11 cellular contexts compared by ENCODE assay signal in genomic region chr7:44102846-44103565, GRCh38. TPM values are rescaled to one million over a fixed set of nuclear protein-coding genes. Genes with fewer than 3 reads are reported as not detected.
DNase-seq lines count a peak whose midpoint lies in the region; ATAC-seq, FAIRE-seq and TF ChIP-seq lines count a peak whose summit lies in the region.
"Had no signal": no experiment of that assay in that cellular context is flagged by ENCODE, and none has a peak within 500 bp of the region (broad histone marks: within the 10 kb centered on the region; RNA-seq: fewer than 3 reads in every experiment).

No MANE protein-coding gene starts in this region.

- peak overlapping the region; percentile 69 for H3K4me3 Mint-ChIP-seq in WTC11
- H3K4me3 Mint-ChIP-seq in stimulated activated effector memory CD8-positive, alpha-beta T cell treated with anti-CD3 and anti-CD28 coated beads, Interleukin-12 subunit alpha, Interleukin-12 subunit beta, amount 100 ng/mL, for 72 hours, result peak overlapping the region; percentile 55

- ATAC-seq in WTC11 (no peak), gastroesophageal sphincter (no peak), HG03139 (IDR thresholded peaks at IDR 0.05; ENCODE audit: unreplicated experiment) (no peak)
- ATAC-seq in stimulated activated effector memory CD8-positive, alpha-beta T cell treated with anti-CD3 and anti-CD28 coated beads, Interleukin-12 subunit alpha, Interleukin-12 subunit beta, amount 100 ng/mL, for 72 hours, result no peak

- no peaks in the 10 kb centered on the region for H3K27me3 ChIP-seq in gastroesophageal sphincter
- peaks cover 0 to 4% of the 10 kb centered on the region in 2 donors for H3K27me3 ChIP-seq in small intestine (ENCODE audit: control insufficient read depth in 2 of 2, insufficient read depth in 2 of 2, low read length in 2 of 2)

- no peak for TF ChIP-seq CTCF in HEK293 (tag by site-specific recombination; IDR thresholded peaks at IDR 0.05)
- TF ChIP-seq CTCF in WTC11 (IDR thresholded peaks at IDR 0.05), result no peak
- TF ChIP-seq CTCF in gastroesophageal sphincter (IDR thresholded peaks at IDR 0.05), result no peak

- H3K27me3 Mint-ChIP-seq in WTC11 (ENCODE audit: low read depth), result peaks cover 27% of the 10 kb centered on the region

- WGBS in gastroesophageal sphincter (ENCODE audit: low coverage in 1 of 2), 2 donors, result no CpG with 5 or more reads among the region's 8 CpGs
- 49 to 77% (median 56%) methylated on average over 8 of the region's 8 CpGs for WGBS in small intestine, 3 donors

- no peak overlapping the region for H3K4me3 ChIP-seq in HEK293 (ENCODE audit: low read depth, low read length)
- H3K4me3 ChIP-seq in gastroesophageal sphincter, result no peak overlapping the region
- no peak overlapping the region for H3K4me3 ChIP-seq in small intestine (ENCODE audit: low read depth in 1 of 2, low read length in 2 of 2)

- no peaks in the 10 kb centered on the region for H3K9me3 Mint-ChIP-seq in WTC11
- H3K9me3 Mint-ChIP-seq in stimulated activated effector memory CD8-positive, alpha-beta T cell treated with anti-CD3 and anti-CD28 coated beads, Interleukin-12 subunit alpha, Interleukin-12 subunit beta, amount 100 ng/mL, for 72 hours, result no peaks in the 10 kb centered on the region

- H3K27ac ChIP-seq in HEK293 (ENCODE audit: extremely low read depth, low read depth, low read length) (no peak overlapping the region), gastroesophageal sphincter (peak overlapping the region in 3 of 4 donors; percentile 91 to 93 (median 92)), small intestine (ENCODE audit: low read depth in 1 of 2, low read length in 1 of 2) (peak overlapping the region in 1 of 2 donors; percentile 47)

- CTCF ChIA-PET in HEK293 (lab: Yijun Ruan, JAX) (interaction anchor here (1.3 kb wide), 1 partner anchor 94 kb away, joined by 3 read pairs; no protein-coding TSS in a partner anchor), WTC11 (lab: Charles Lee) (no interaction called here)

- H3K36me3 Mint-ChIP-seq in WTC11, result 0 out of 2 replicates have a peak, but pooled peaks cover 2% of the 10 kb centered on the region
- peaks cover under 1% of the 10 kb centered on the region for H3K36me3 Mint-ChIP-seq in stimulated activated effector memory CD8-positive, alpha-beta T cell treated with anti-CD3 and anti-CD28 coated beads, Interleukin-12 subunit alpha, Interleukin-12 subunit beta, amount 100 ng/mL, for 72 hours

- H3K9me3 ChIP-seq in HEK293 (ENCODE audit: control insufficient read depth, insufficient read depth, low read depth, low read length), result no peaks in the 10 kb centered on the region
- H3K9me3 ChIP-seq in gastroesophageal sphincter, result no peaks in the 10 kb centered on the region
- H3K9me3 ChIP-seq in small intestine (ENCODE audit: control insufficient read depth, low read depth), result no peaks in the 10 kb centered on the region

- TF ChIP-seq POLR2A in gastroesophageal sphincter (IDR thresholded peaks at IDR 0.05), result no peak

- H3K36me3 ChIP-seq in HEK293 (ENCODE audit: control insufficient read depth in 2 of 2, insufficient read depth in 1 of 2, low read length in 2 of 2) (no peaks in the 10 kb centered on the region), gastroesophageal sphincter (peaks cover 0 to 15% of the 10 kb centered on the region in 2 donors), small intestine (ENCODE audit: control insufficient read depth in 2 of 2, insufficient read depth in 2 of 2, low read length in 2 of 2) (no peaks in the 10 kb centered on the region)

- no peaks in the 10 kb centered on the region for H3K4me1 ChIP-seq in HEK293 (ENCODE audit: control insufficient read depth, insufficient read depth, low read length)
- H3K4me1 ChIP-seq in gastroesophageal sphincter, result peaks cover 0 to 87% (median 22%) of the 10 kb centered on the region in 3 donors
- no peaks in the 10 kb centered on the region for H3K4me1 ChIP-seq in small intestine (ENCODE audit: control insufficient read depth in 2 of 2, insufficient read depth in 1 of 2, low read depth in 1 of 2, low read length in 1 of 2)

- H3K27ac Mint-ChIP-seq in WTC11, result no peak overlapping the region
- H3K27ac Mint-ChIP-seq in stimulated activated effector memory CD8-positive, alpha-beta T cell treated with anti-CD3 and anti-CD28 coated beads, Interleukin-12 subunit alpha, Interleukin-12 subunit beta, amount 100 ng/mL, for 72 hours, result no peak overlapping the region

- FAIRE-seq in small intestine (lab: Jason Lieb, UNC), result no peak
- FAIRE-seq: GM19239 had no signal

- no peak for DNase-seq in WTC11 (ENCODE audit: low spot score)
- DNase-seq in stimulated activated effector memory CD8-positive, alpha-beta T cell treated with anti-CD3 and anti-CD28 coated beads, Interleukin-12 subunit alpha, Interleukin-12 subunit beta, amount 100 ng/mL, for 72 hours (ENCODE audit: low spot score in 2 of 2), result no peak
- no peak for DNase-seq in small intestine
- no peak for DNase-seq in NCI-H1930 (lab: John Stamatoyannopoulos, UW)
- no peak for DNase-seq in NCI-H526 treated with DMSO at 0.1 percent for 48 hours (lab: John Stamatoyannopoulos, UW)
- DNase-seq: Kasumi-1, NCI-H510A had no signal

- H3K4me1 Mint-ChIP-seq in WTC11, result peaks cover 15% of the 10 kb centered on the region
- H3K4me1 Mint-ChIP-seq in stimulated activated effector memory CD8-positive, alpha-beta T cell treated with anti-CD3 and anti-CD28 coated beads, Interleukin-12 subunit alpha, Interleukin-12 subunit beta, amount 100 ng/mL, for 72 hours, result peaks cover 20% of the 10 kb centered on the region

- TF ChIP-seq EP300 in gastroesophageal sphincter (IDR thresholded peaks at IDR 0.05), result no peak

- POLR2A ChIA-PET in HEK293 (lab: Yijun Ruan, JAX) (no interaction called here), WTC11 (lab: Charles Lee) (no interaction called here)

TF ChIP-seq in HEK293, 187 proteins besides CTCF, POLR2A, EP300 and RAD21 (continues in another document):
- peak; percentile 76 for TF ChIP-seq GLIS1 (tag by site-specific recombination; IDR thresholded peaks at IDR 0.05)
- no peak for TF ChIP-seq KLF1 (tag by site-specific recombination; IDR thresholded peaks at IDR 0.05)
- no peak for TF ChIP-seq ZNF529 (tag by site-specific recombination; IDR thresholded peaks at IDR 0.05; ENCODE audit: insufficient replicate concordance)
- TF ChIP-seq ZNF670 (tag by site-specific recombination; IDR thresholded peaks at IDR 0.05; ENCODE audit: low read depth), result no peak
- TF ChIP-seq KLF17 (tag by site-specific recombination; IDR thresholded peaks at IDR 0.05), result no peak
- no peak for TF ChIP-seq ZNF211 (tag by site-specific recombination; IDR thresholded peaks at IDR 0.05; ENCODE audit: low read depth)
- TF ChIP-seq HOXD13 (CRISPR knock-in tag; IDR thresholded peaks at IDR 0.05; ENCODE audit: borderline replicate concordance), result no peak
- no peak for TF ChIP-seq ZNF791 (tag by site-specific recombination; IDR thresholded peaks at IDR 0.05)

TF ChIP-seq in WTC11, 78 proteins besides CTCF, POLR2A, EP300 and RAD21:
- TF ChIP-seq ETV6 (CRISPR knock-in tag; IDR thresholded peaks at IDR 0.05) (no peak), GRHL2 (CRISPR knock-in tag; IDR thresholded peaks at IDR 0.05; ENCODE audit: insufficient replicate concordance, severe bottlenecking) (no peak), SMAD3 (CRISPR knock-in tag; IDR thresholded peaks at IDR 0.05; ENCODE audit: borderline replicate concordance) (no peak), FOXP1 (CRISPR knock-in tag; IDR thresholded peaks at IDR 0.05; ENCODE audit: borderline replicate concordance) (no peak)
TF ChIP-seq in WTC11: peak in this region for 0.

RNA-seq across cellular contexts. Expression of gene AEBP1, which starts 1.1 kb away (rescaled TPM):
- total RNA-seq in WTC11 (2021), result 50.8 to 55.5 TPM (median 52.4 TPM) in 3 replicates
- 100 to 1,000 TPM; 101 to 248 (median 171) TPM for total RNA-seq in gastroesophageal sphincter
- polyA plus RNA-seq in small intestine, result 10 to 100 TPM in 1 of 3 donors, 1 to 10 TPM in 2; 1.3 to 34.8 (median 3.0) TPM

RNA-seq across cellular contexts. Expression of gene POLD2, which starts 20.3 kb away (rescaled TPM):
- 140 to 154 TPM (median 146 TPM) in 3 replicates for total RNA-seq in WTC11 (2021)
- 10 to 100 TPM; 45.3 to 52.6 (median 50.8) TPM for total RNA-seq in gastroesophageal sphincter
- 10 to 100 TPM; 13.6 to 82.4 (median 27.3) TPM for polyA plus RNA-seq in small intestine

RNA-seq across cellular contexts. Expression of gene POLM, which starts 20.7 kb away (rescaled TPM):
- total RNA-seq in WTC11 (2021) (20.9 to 25.3 TPM (median 24.7 TPM) in 3 replicates), gastroesophageal sphincter (10 to 100 TPM; 28.1 to 55.1 (median 32.4) TPM)
- polyA plus RNA-seq in small intestine, result 10 to 100 TPM; 13.8 to 21.9 (median 15.2) TPM

RNA-seq across cellular contexts. Expression of gene PGAM2, which starts 37.6 kb away (rescaled TPM):
- total RNA-seq in WTC11 (2021), result 2.4 to 5.6 TPM (median 3.9 TPM) in 3 replicates
- total RNA-seq in gastroesophageal sphincter, result 1 to 10 TPM in 2 of 4 donors, not detected in 2; 3.2 to 3.9 TPM
- polyA plus RNA-seq in small intestine, result 1 to 10 TPM in 2 of 3 donors, under 1 TPM in 1; 1.00 to 5.7 (median 2.2) TPM

RNA-seq across cellular contexts. Expression of gene MYL7, which starts 38.1 kb away (rescaled TPM):
- total RNA-seq in WTC11 (2021) (0.39 to 1.6 TPM (median 0.90 TPM) in 3 replicates), gastroesophageal sphincter (not detected)
- 10 to 100 TPM in 1 of 3 donors, under 1 TPM in 1, not detected in 1; 0.36 to 13.5 TPM for polyA plus RNA-seq in small intestine
